Comparison of ENCODE assay signal across 15 cellular contexts in the genomic region with DNA sequence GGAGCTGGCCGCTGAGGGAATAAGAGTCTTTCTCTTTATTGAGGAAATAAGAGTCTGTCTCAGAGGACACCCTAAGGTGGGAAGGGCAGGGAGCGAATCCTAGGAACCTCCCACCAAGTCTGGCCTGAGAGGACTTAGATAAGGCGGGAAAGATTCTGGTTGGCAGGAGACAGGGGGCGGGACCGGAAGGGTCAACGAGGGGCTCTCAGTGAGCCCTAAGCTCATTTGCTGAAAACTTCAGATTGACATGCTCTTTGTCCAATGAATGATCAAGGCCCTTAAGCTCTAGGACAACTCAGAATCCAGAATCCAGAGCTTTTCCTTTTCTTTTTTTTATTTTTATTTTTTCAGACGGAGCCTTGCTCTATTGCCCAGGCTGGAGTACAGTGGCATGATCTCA. TPM values are rescaled to one million over a fixed set of nuclear protein-coding genes. Genes with fewer than 3 reads are reported as not detected.
"Had no signal": no experiment of that assay in that cellular context is flagged by ENCODE, and none has a peak within 500 bp of the region (broad histone marks: within the 10 kb centered on the region; RNA-seq: fewer than 3 reads in every experiment).

A gene (minus strand): TSS at position 101 of the 400 bp plus-strand sequence. CDS start 196 bp downstream, outside the sequence.

RNA-seq across cellular contexts. Expression of the gene that starts here (rescaled TPM):
- total RNA-seq: activated B cell treated with CpG ODN at 0.5 μM for 24 hours; activated CD4-positive, alpha-beta memory T cell treated with anti-CD3 and anti-CD28 coated beads for 36 hours; activated CD4-positive, alpha-beta memory T cell treated with anti-CD3 and anti-CD28 coated beads, Interleukin-2, amount 10 ng/mL, durations not matched to agents 7 days and 5 days; activated CD4-positive, alpha-beta T cell treated with anti-CD3 and anti-CD28 coated beads for 36 hours; activated CD4-positive, alpha-beta T cell treated with anti-CD3 and anti-CD28 coated beads, Interleukin-2, amount 10 ng/mL, durations not matched to agents 24 days and 14 days; activated CD4-positive, alpha-beta T cell treated with anti-CD3 and anti-CD28 coated beads, Interleukin-2, amount 10 ng/mL, durations not matched to agents 7 days and 5 days; activated CD8-positive, alpha-beta memory T cell treated with anti-CD3 and anti-CD28 coated beads for 36 hours; activated CD8-positive, alpha-beta memory T cell treated with anti-CD3 and anti-CD28 coated beads, Interleukin-2, amount 10 ng/mL, durations not matched to agents 7 days and 5 days; activated CD8-positive, alpha-beta T cell treated with anti-CD3 and anti-CD28 coated beads for 36 hours; activated CD8-positive, alpha-beta T cell treated with anti-CD3 and anti-CD28 coated beads, Interleukin-2, amount 10 ng/mL, durations not matched to agents 7 days and 5 days; T-cell; T-helper 1 cell treated with Interleukin-12 subunit alpha and Interleukin-12 subunit beta and Interleukin-4 antibody, amounts not matched to agents 30 ng/mL and 1 ng/mL, for 36 hours; T-helper 17 cell; T-helper 2 cell treated with Interferon-gamma antibody and Interleukin-4, amounts not matched to agents 100 ng/mL and 5 ng/mL, for 36 hours; WTC11 had no signal
